ENCODE assay signal across 8 cellular contexts in the genomic region with DNA sequence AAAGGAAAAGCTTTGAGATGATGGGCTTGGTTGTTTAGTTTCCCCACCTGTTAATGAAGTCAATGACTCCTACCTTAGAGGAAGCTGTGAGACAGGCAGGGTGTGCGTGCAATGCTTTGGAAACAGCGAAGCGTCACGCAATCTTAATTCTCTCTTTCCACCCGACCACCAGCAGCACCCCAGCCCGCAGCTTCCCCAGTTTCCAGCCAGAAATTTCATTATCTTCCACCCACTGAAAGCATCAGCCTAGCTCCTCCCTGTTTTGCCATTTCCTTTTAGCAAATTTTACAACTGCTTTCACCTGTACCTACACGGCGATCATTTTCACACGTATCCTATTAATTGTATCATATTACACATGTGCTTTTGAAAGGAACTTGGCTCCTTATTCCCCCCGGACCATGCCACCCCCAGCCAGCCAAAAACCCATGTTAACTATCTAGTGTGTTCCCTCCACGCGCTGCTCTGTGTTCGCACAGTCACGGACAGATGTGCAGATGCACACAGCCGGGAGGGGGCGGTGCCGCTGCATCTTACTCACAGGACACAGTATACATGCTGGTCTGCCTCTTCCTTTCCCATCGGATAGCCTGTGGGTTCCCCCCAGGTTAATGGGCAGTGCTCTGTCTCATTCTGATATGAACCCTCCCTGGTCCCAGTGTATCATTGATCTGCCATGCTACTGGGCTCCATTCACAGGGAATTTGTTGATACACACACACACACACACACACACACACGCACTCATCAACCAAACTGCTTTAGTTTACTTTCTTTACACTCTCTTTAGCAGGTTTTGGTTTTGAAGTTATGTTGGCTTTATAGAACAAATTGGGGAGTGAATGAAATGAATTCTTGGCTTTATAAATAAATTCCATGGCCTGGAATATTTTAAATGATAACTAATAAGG. TPM values are rescaled to one million over a fixed set of nuclear protein-coding genes. Genes with fewer than 3 reads are reported as not detected.
DNase-seq lines count a peak whose midpoint lies in the region; ATAC-seq, FAIRE-seq and TF ChIP-seq lines count a peak whose summit lies in the region.

No MANE protein-coding gene starts in this region.

- H3K27ac ChIP-seq in transverse colon: no peak overlapping the region

- in situ Hi-C loops in transverse colon (cut with MboI; ENCODE audit: low pct_ligation_motif_present in 1 of 4, low pct_unique_long_range_greater_than_20kb in 1 of 4, low sequenced_read_pairs in 3 of 4): no loop called here

- DNase-seq in GM12892 (ENCODE audit: insufficient read length) (no peak), NCI-H510A (lab: John Stamatoyannopoulos, UW) (peak; percentile 79), natural killer cell (peak; percentile 28), transverse colon (peak; percentile 77), NK-92 (lab: John Stamatoyannopoulos, UW; ENCODE audit: unreplicated experiment) (no peak)
- DNase-seq in activated CD4-positive, alpha-beta T cell treated with anti-CD3 and anti-CD28 coated beads, Interleukin-2, amount 50 U/mL, for 1 hour: peak; percentile 51
- DNase-seq in effector CD4-positive, alpha-beta T cell: peak; percentile 36

- TF ChIP-seq POLR2A in GM12892 (IDR thresholded peaks at IDR 0.05; ENCODE audit: low read depth, low read length) (no peak), transverse colon (IDR thresholded peaks at IDR 0.05) (no peak)

- H3K9me3 ChIP-seq in transverse colon: no peaks in the 10 kb centered on the region

- WGBS in transverse colon (ENCODE audit: low coverage in 1 of 2), 2 donors: 55 to 56% methylated on average over 10 to 19 of the region's 19 CpGs

- FAIRE-seq in GM12892 (lab: Jason Lieb, UNC): peak; percentile 93

- H3K36me3 Mint-ChIP-seq in natural killer cell: no peaks in the 10 kb centered on the region

- TF ChIP-seq CTCF in natural killer cell (IDR thresholded peaks at IDR 0.05) (peak; percentile 8), transverse colon (IDR thresholded peaks at IDR 0.05) (peak; percentile 41 to 76 (median 57))

- peak; percentile 68 for ATAC-seq in HG03175 (IDR thresholded peaks at IDR 0.05; ENCODE audit: unreplicated experiment)
- ATAC-seq in natural killer cell: peak; percentile 68 to 93 (median 72)

- H3K27me3 Mint-ChIP-seq in natural killer cell (ENCODE audit: low read depth in 2 of 2): peaks cover 0 to 8% of the 10 kb centered on the region in 2 donors

- H3K36me3 ChIP-seq in transverse colon: no peaks in the 10 kb centered on the region

- peak overlapping the region in 3 of 4 donors; percentile 1 to 19 (median 18) for H3K4me3 ChIP-seq in transverse colon

- intact Hi-C loops in natural killer cell (cut with micrococcal nuclease) (loop anchor here (10.0 kb wide), 1 partner anchor 287 kb away; no protein-coding TSS in a partner anchor), transverse colon (cut with DNase I; ENCODE audit: low total_unique reads) (no loop called here)

- no peak for TF ChIP-seq EP300 in transverse colon (IDR thresholded peaks at IDR 0.05; ENCODE audit: low read depth)

- H3K9me3 Mint-ChIP-seq in natural killer cell: no peaks in the 10 kb centered on the region

- H3K4me1 ChIP-seq in transverse colon: peaks cover 0 to 10% (median 0%) of the 10 kb centered on the region in 4 donors

- H3K4me1 Mint-ChIP-seq in natural killer cell: peaks cover 5 to 7% of the 10 kb centered on the region in 2 donors

- peak overlapping the region; percentile 80 for H3K4me3 Mint-ChIP-seq in natural killer cell

- H3K27me3 ChIP-seq in transverse colon: no peaks in the 10 kb centered on the region

- no peak overlapping the region for H3K27ac Mint-ChIP-seq in natural killer cell

RNA-seq across cellular contexts. Expression of a gene that starts 22.4 kb away (rescaled TPM):
- polyA plus RNA-seq in GM12892 (2012; ENCODE audit: missing spikeins): not detected
- total RNA-seq in natural killer cell (not detected), transverse colon (under 1 TPM in 3 of 4 donors, not detected in 1; 0.14 to 0.64 (median 0.20) TPM)

Comparison
In these comparisons a context has a peak if more than half of its experiments do, and no peak if none do; other contexts are left out.
1. DNase-seq: peak in NCI-H510A (single experiment), activated CD4-positive, alpha-beta T cell treated with anti-CD3 and anti-CD28 coated beads, Interleukin-2, amount 50 U/mL, for 1 hour (single experiment), effector CD4-positive, alpha-beta T cell (single experiment), natural killer cell (single experiment) and transverse colon (single experiment); none in GM12892 (single experiment) and NK-92 (single experiment).